ENCODE assay signal across 23 cellular contexts in genomic region chr2:172109670-172110421, GRCh38. TPM values are rescaled to one million over a fixed set of nuclear protein-coding genes. Genes with fewer than 3 reads are reported as not detected.
DNase-seq lines count a peak whose midpoint lies in the region; ATAC-seq, FAIRE-seq and TF ChIP-seq lines count a peak whose summit lies in the region.
"Had no signal": no experiment of that assay in that cellular context is flagged by ENCODE, and none has a peak within 500 bp of the region (broad histone marks: within the 10 kb centered on the region; RNA-seq: fewer than 3 reads in every experiment).

No MANE protein-coding gene starts in this region.

- peak overlapping the region; percentile 90 for H2AFZ ChIP-seq in mammary epithelial cell (ENCODE audit: low read depth, low read length)

- in situ Hi-C loops in mammary epithelial cell (cut with MboI; ENCODE audit: low sequenced_read_pairs in 2 of 2) = loop anchor here (25.0 kb wide), 2 partner anchors 298 to 523 kb away; no protein-coding TSS in a partner anchor

- H3K4me1 Mint-ChIP-seq in MCF 10A (ENCODE audit: insufficient read depth, unreplicated experiment) (no peaks in the 10 kb centered on the region), endodermal cell (peaks cover 6% of the 10 kb centered on the region)
- peaks cover 24% of the 10 kb centered on the region for H3K4me1 Mint-ChIP-seq in activated CD4-positive, alpha-beta memory T cell treated with anti-CD3 and anti-CD28 coated beads, Interleukin-2, amount 10 ng/mL, durations not matched to agents 7 days and 5 days

- H3K27me3 ChIP-seq in mammary epithelial cell (ENCODE audit: insufficient read depth, low read length) = no peaks in the 10 kb centered on the region
- H3K27me3 ChIP-seq in endodermal cell (ENCODE audit: control insufficient read depth, insufficient read depth, low read length, poor library complexity, severe bottlenecking) = peaks cover 40% of the 10 kb centered on the region
- H3K27me3 ChIP-seq in upper lobe of right lung = peaks cover 70% of the 10 kb centered on the region

- H3K4me1 ChIP-seq in mammary epithelial cell (ENCODE audit: insufficient read depth, low read length) (peaks cover 12% of the 10 kb centered on the region), endodermal cell (ENCODE audit: control insufficient read depth, insufficient read depth, low read length) (no peaks in the 10 kb centered on the region), upper lobe of right lung (peaks cover 10% of the 10 kb centered on the region), kidney (ENCODE audit: control insufficient read depth in 1 of 2, insufficient read depth in 1 of 2, low read depth in 1 of 2, low read length in 2 of 2) (peaks cover 6 to 7% of the 10 kb centered on the region in 2 donors)

- H3K9ac ChIP-seq in mammary epithelial cell (ENCODE audit: insufficient read depth, low read length) (no peak overlapping the region), endodermal cell (ENCODE audit: extremely low read depth, low read length, poor library complexity, severe bottlenecking) (no peak overlapping the region), kidney (ENCODE audit: low read length in 2 of 2) (no peak overlapping the region)
- H3K9ac ChIP-seq: BLaER1 had no signal

- no peaks in the 10 kb centered on the region for H3K9me3 Mint-ChIP-seq in MCF 10A (ENCODE audit: unreplicated experiment)
- no peaks in the 10 kb centered on the region for H3K9me3 Mint-ChIP-seq in endodermal cell
- H3K9me3 Mint-ChIP-seq in activated CD4-positive, alpha-beta memory T cell treated with anti-CD3 and anti-CD28 coated beads, Interleukin-2, amount 10 ng/mL, durations not matched to agents 7 days and 5 days = no peaks in the 10 kb centered on the region
- H3K9me3 Mint-ChIP-seq: activated naive CD4-positive, alpha-beta T cell treated with anti-CD3 and anti-CD28 coated beads, Interleukin-2, amount 10 ng/mL, durations not matched to agents 7 days and 5 days; natural killer cell treated with Interleukin-12 subunit alpha and Interleukin-12 subunit beta and Interleukin-15 and Interleukin-18, amount 100 ng/mL, for 72 hours had no signal

- H3K27ac ChIP-seq in mammary epithelial cell (ENCODE audit: insufficient read depth, low read depth, low read length) = no peak overlapping the region
- no peak overlapping the region for H3K27ac ChIP-seq in endodermal cell (ENCODE audit: low read depth, low read length)
- no peak overlapping the region for H3K27ac ChIP-seq in upper lobe of right lung
- H3K27ac ChIP-seq in kidney (ENCODE audit: low read depth in 2 of 2, low read length in 2 of 2) = no peak overlapping the region
- H3K27ac ChIP-seq: ascending aorta, BLaER1, psoas muscle, vagina had no signal

- H3K36me3 Mint-ChIP-seq in MCF 10A (ENCODE audit: insufficient read depth, unreplicated experiment) = no peaks in the 10 kb centered on the region
- no peaks in the 10 kb centered on the region for H3K36me3 Mint-ChIP-seq in endodermal cell (ENCODE audit: low read depth)
- no peaks in the 10 kb centered on the region for H3K36me3 Mint-ChIP-seq in activated CD4-positive, alpha-beta memory T cell treated with anti-CD3 and anti-CD28 coated beads, Interleukin-2, amount 10 ng/mL, durations not matched to agents 7 days and 5 days (ENCODE audit: low read depth)
- H3K36me3 Mint-ChIP-seq: natural killer cell treated with Interleukin-12 subunit alpha and Interleukin-12 subunit beta and Interleukin-15 and Interleukin-18, amount 100 ng/mL, for 72 hours had no signal

- CTCF ChIA-PET in mammary epithelial cell (lab: Charles Lee; ENCODE audit: low non-redundant PET) = interaction anchor here (0.6 kb wide), 1 partner anchor 101 kb away, joined by 3 read pairs; no protein-coding TSS in a partner anchor
- CTCF ChIA-PET in MCF 10A (lab: Yijun Ruan, JAX) = interaction anchor here (0.8 kb wide), 1 partner anchor 345 kb away, joined by 3 read pairs; no protein-coding TSS in a partner anchor
- CTCF ChIA-PET in activated CD4-positive, alpha-beta memory T cell treated with anti-CD3 and anti-CD28 coated beads, Interleukin-2, amount 10 ng/mL, durations not matched to agents 7 days and 5 days (lab: Charles Lee) = no interaction called here

- H3K27me3 Mint-ChIP-seq in MCF 10A (ENCODE audit: insufficient read depth, unreplicated experiment) (no peaks in the 10 kb centered on the region), endodermal cell (ENCODE audit: insufficient read depth) (peaks cover 61% of the 10 kb centered on the region)
- H3K27me3 Mint-ChIP-seq in activated CD4-positive, alpha-beta memory T cell treated with anti-CD3 and anti-CD28 coated beads, Interleukin-2, amount 10 ng/mL, durations not matched to agents 7 days and 5 days = peaks cover 61% of the 10 kb centered on the region

- intact Hi-C loops in mammary epithelial cell (cut with micrococcal nuclease) (no loop called here), MCF 10A (cut with micrococcal nuclease) (loop anchor here (10.0 kb wide), 1 partner anchor 215 kb away; the partner anchor contains the start of gene SLC25A12), upper lobe of right lung (cut with DNase I) (no loop called here), kidney (cut with DNase I) (no loop called here)

- BruUV-seq in mammary epithelial cell (replicated peaks; lab: Mats Ljungman, UMichigan) (no TSS peak), MCF 10A (replicated peaks; lab: Mats Ljungman, UMichigan) (no TSS peak)

- WGBS in mammary epithelial cell (ENCODE audit: low coverage, missing lambda C conversion rate) = 35% methylated on average over 17 of the region's 30 CpGs
- WGBS in endodermal cell (ENCODE audit: insufficient coverage in 1 of 2, insufficient read length in 1 of 2), 2 experiments = 82 to 90% methylated on average over 24 to 30 of the region's 30 CpGs

- ATAC-seq in left lobe of liver = peak; percentile 35
- peak; percentile 31 for ATAC-seq in upper lobe of right lung
- ATAC-seq: natural killer cell treated with Interleukin-12 subunit alpha and Interleukin-12 subunit beta and Interleukin-15 and Interleukin-18, amount 100 ng/mL, for 72 hours; psoas muscle had no signal

- no peaks in the 10 kb centered on the region for H4K20me1 ChIP-seq in mammary epithelial cell (ENCODE audit: insufficient read depth, low read length)

- dilution Hi-C loops in mammary epithelial cell (cut with HindIII; ENCODE audit: low sequenced_read_pairs) = no loop called here

- H3K36me3 ChIP-seq in mammary epithelial cell (ENCODE audit: insufficient read depth, low read length) (no peaks in the 10 kb centered on the region), endodermal cell (ENCODE audit: control insufficient read depth, insufficient read depth, low read length) (no peaks in the 10 kb centered on the region), upper lobe of right lung (no peaks in the 10 kb centered on the region), kidney (ENCODE audit: control insufficient read depth in 1 of 2, insufficient read depth in 2 of 2, low read length in 2 of 2) (no peaks in the 10 kb centered on the region)
- H3K36me3 ChIP-seq: ascending aorta, BLaER1, vagina had no signal

- H3K27ac Mint-ChIP-seq in MCF 10A (ENCODE audit: low read depth, unreplicated experiment) (no peak overlapping the region), endodermal cell (no peak overlapping the region)
- no peak overlapping the region for H3K27ac Mint-ChIP-seq in activated CD4-positive, alpha-beta memory T cell treated with anti-CD3 and anti-CD28 coated beads, Interleukin-2, amount 10 ng/mL, durations not matched to agents 7 days and 5 days
- H3K27ac Mint-ChIP-seq: activated naive CD4-positive, alpha-beta T cell treated with anti-CD3 and anti-CD28 coated beads, Interleukin-2, amount 10 ng/mL, durations not matched to agents 7 days and 5 days; natural killer cell treated with Interleukin-12 subunit alpha and Interleukin-12 subunit beta and Interleukin-15 and Interleukin-18, amount 100 ng/mL, for 72 hours had no signal

- TF ChIP-seq CTCF in mammary epithelial cell (conservative IDR thresholded peaks at IDR 0.05 in 1 of 2, IDR thresholded peaks at IDR 0.05 in 1 of 2; ENCODE audit: extremely low read depth in 1 of 2, insufficient read depth in 1 of 2, low read depth in 1 of 2, low read length in 2 of 2) = no peak
- no peak for TF ChIP-seq CTCF in MCF 10A (IDR thresholded peaks at IDR 0.05; ENCODE audit: unreplicated experiment)
- TF ChIP-seq CTCF in endodermal cell (conservative IDR thresholded peaks at IDR 0.05) = no peak
- TF ChIP-seq CTCF in upper lobe of right lung (IDR thresholded peaks at IDR 0.05) = no peak
- no peak for TF ChIP-seq CTCF in kidney (IDR thresholded peaks at IDR 0.05; ENCODE audit: borderline replicate concordance, extremely low read depth, insufficient read depth)

- peak overlapping the region; percentile 3 for H3K4me2 ChIP-seq in mammary epithelial cell (ENCODE audit: insufficient read depth, low read depth, low read length)
- H3K4me2 ChIP-seq: BLaER1 had no signal

- no peaks in the 10 kb centered on the region for H3K9me3 ChIP-seq in mammary epithelial cell (replicated peaks; ENCODE audit: insufficient read depth, low read length)
- no peaks in the 10 kb centered on the region for H3K9me3 ChIP-seq in endodermal cell (ENCODE audit: control insufficient read depth, low read length)
- H3K9me3 ChIP-seq in upper lobe of right lung = no peaks in the 10 kb centered on the region
- H3K9me3 ChIP-seq in kidney (ENCODE audit: control insufficient read depth in 1 of 2, low read length in 2 of 2) = no peaks in the 10 kb centered on the region
- H3K9me3 ChIP-seq: ascending aorta, BLaER1, psoas muscle, vagina had no signal

- POLR2A ChIA-PET in MCF 10A (lab: Yijun Ruan, JAX) = interaction anchor here (0.7 kb wide), 2 partner anchors 155 to 357 kb away, joined by 3 to 4 read pairs; no protein-coding TSS in a partner anchor
- POLR2A ChIA-PET in activated CD4-positive, alpha-beta memory T cell treated with anti-CD3 and anti-CD28 coated beads, Interleukin-2, amount 10 ng/mL, durations not matched to agents 7 days and 5 days (lab: Charles Lee) = no interaction called here

- no peak overlapping the region for H3K4me3 Mint-ChIP-seq in MCF 10A (ENCODE audit: unreplicated experiment)
- H3K4me3 Mint-ChIP-seq in endodermal cell = no peak overlapping the region
- no peak overlapping the region for H3K4me3 Mint-ChIP-seq in activated CD4-positive, alpha-beta memory T cell treated with anti-CD3 and anti-CD28 coated beads, Interleukin-2, amount 10 ng/mL, durations not matched to agents 7 days and 5 days
- H3K4me3 Mint-ChIP-seq: activated naive CD4-positive, alpha-beta T cell treated with anti-CD3 and anti-CD28 coated beads, Interleukin-2, amount 10 ng/mL, durations not matched to agents 7 days and 5 days; natural killer cell treated with Interleukin-12 subunit alpha and Interleukin-12 subunit beta and Interleukin-15 and Interleukin-18, amount 100 ng/mL, for 72 hours had no signal

- no peak for FAIRE-seq in kidney (lab: Jason Lieb, UNC)

- H3K79me2 ChIP-seq in mammary epithelial cell (ENCODE audit: insufficient read depth, low read length) = no peaks in the 10 kb centered on the region

- no peak for DNase-seq in mammary epithelial cell
- no peak for DNase-seq in MCF 10A (ENCODE audit: unreplicated experiment)
- peak; percentile 58 for DNase-seq in endodermal cell
- DNase-seq in left lobe of liver (ENCODE audit: low spot score) = no peak
- no peak for DNase-seq in upper lobe of right lung
- DNase-seq in kidney = no peak
- DNase-seq in activated CD4-positive, alpha-beta memory T cell treated with anti-CD3 and anti-CD28 coated beads, Interleukin-2, amount 10 ng/mL, durations not matched to agents 7 days and 5 days = no peak
- DNase-seq in activated CD4-positive, alpha-beta T cell treated with anti-CD3 and anti-CD28 coated beads for 4 hours = no peak
- DNase-seq: activated naive CD4-positive, alpha-beta T cell treated with anti-CD3 and anti-CD28 coated beads, Interleukin-2, amount 10 ng/mL, durations not matched to agents 7 days and 5 days; Calu3; effector CD4-positive, alpha-beta T cell; Kasumi-1; mesenchymal stem cell; NCI-H1105 treated with DMSO at 0.1 percent for 48 hours; NCI-H2171; NCI-H82; psoas muscle; T-helper 1 cell had no signal

- no peak overlapping the region for H3K4me3 ChIP-seq in mammary epithelial cell (replicated peaks in 1 of 3; ENCODE audit: insufficient read depth in 1 of 3, low read depth in 2 of 3, low read length in 3 of 3)
- no peak overlapping the region for H3K4me3 ChIP-seq in endodermal cell (ENCODE audit: low read length)
- H3K4me3 ChIP-seq in upper lobe of right lung = no peak overlapping the region
- no peak overlapping the region for H3K4me3 ChIP-seq in kidney (ENCODE audit: low read length in 2 of 2)
- H3K4me3 ChIP-seq: ascending aorta, BLaER1, psoas muscle, vagina had no signal

RNA-seq across cellular contexts. Expression of gene DLX2, which starts 7.1 kb away (rescaled TPM):
- 1 to 10 TPM in 1 of 2 donors, under 1 TPM in 1; under 0.01 to 9.9 TPM for total RNA-seq in mammary epithelial cell
- polyA plus RNA-seq in mammary epithelial cell = 0.16 TPM
- 0.31 TPM for polyA minus RNA-seq in mammary epithelial cell
- 1.1 and 1.9 TPM in 2 replicates for total RNA-seq in MCF 10A (2022)
- under 1 TPM in 1 of 2 donors, not detected in 1; 0.13 TPM for total RNA-seq in endodermal cell
- polyA plus RNA-seq in endodermal cell (2013, experiment 1 of 2) = 8.9 TPM
- polyA plus RNA-seq in endodermal cell (2013, experiment 2 of 2) = 11.6 TPM
- total RNA-seq in left lobe of liver = not detected
- total RNA-seq in upper lobe of right lung = not detected
- not detected for total RNA-seq in kidney
- polyA plus RNA-seq in kidney (ENCODE audit: insufficient read depth, low read depth, low replicate concordance) = not detected
- total RNA-seq in activated CD4-positive, alpha-beta memory T cell treated with anti-CD3 and anti-CD28 coated beads, Interleukin-2, amount 10 ng/mL, durations not matched to agents 7 days and 5 days = not detected
- total RNA-seq: ascending aorta, Calu3, psoas muscle, vagina had no signal
- polyA plus RNA-seq: psoas muscle had no signal

RNA-seq across cellular contexts. Expression of gene DLX1, which starts 24.5 kb away (rescaled TPM):
- total RNA-seq in mammary epithelial cell (1 to 10 TPM in 1 of 2 donors, under 1 TPM in 1; 0.17 to 3.3 TPM), MCF 10A (2022) (0.77 and 0.81 TPM in 2 replicates), endodermal cell (not detected), left lobe of liver (not detected), upper lobe of right lung (not detected), kidney (not detected)
- polyA plus RNA-seq in mammary epithelial cell (0.52 TPM), kidney (ENCODE audit: insufficient read depth, low read depth, low replicate concordance) (not detected)
- polyA minus RNA-seq in mammary epithelial cell = 3.3 TPM
- polyA plus RNA-seq in endodermal cell (2013, experiment 1 of 2) = 10.5 TPM
- 14.9 TPM for polyA plus RNA-seq in endodermal cell (2013, experiment 2 of 2)
- under 1 TPM in 1 of 2 experiments, not detected in 1; 0.18 TPM for total RNA-seq in activated CD4-positive, alpha-beta memory T cell treated with anti-CD3 and anti-CD28 coated beads, Interleukin-2, amount 10 ng/mL, durations not matched to agents 7 days and 5 days
- total RNA-seq: ascending aorta; Calu3; glomerular endothelial cell; natural killer cell treated with Interleukin-12 subunit alpha and Interleukin-12 subunit beta and Interleukin-15 and Interleukin-18, amount 100 ng/mL, for 72 hours; vagina had no signal
